ENCODE assay signal across 8 cellular contexts in genomic region chr5:37723147-37723961, GRCh38.
DNase-seq lines count a peak whose midpoint lies in the region; ATAC-seq, FAIRE-seq and TF ChIP-seq lines count a peak whose summit lies in the region.

No MANE protein-coding gene starts in this region.

- no CpG with 5 or more reads among the region's 8 CpGs for WGBS in iPS DF 6.9 (ENCODE audit: insufficient coverage, insufficient read length)
- 83 to 89% (median 87%) methylated on average over 8 of the region's 8 CpGs for WGBS in small intestine, 3 donors

- POLR2A ChIA-PET in AG04449 (lab: Yijun Ruan, JAX), result interaction anchor here (0.5 to 2.7 kb wide), 11 partner anchors 15 to 352 kb away, joined by 3 to 17 read pairs (median 9); partner anchors contain the start of genes GDNF and NUP155

- no peak overlapping the region for H3K27ac ChIP-seq in iPS DF 6.9 (ENCODE audit: low read length)
- H3K27ac ChIP-seq in small intestine (ENCODE audit: low read depth in 1 of 2, low read length in 1 of 2), result no peak overlapping the region

- H3K36me3 ChIP-seq in iPS DF 6.9 (ENCODE audit: control insufficient read depth, insufficient read depth, low read length), result no peaks in the 10 kb centered on the region
- H3K36me3 ChIP-seq in small intestine (ENCODE audit: control insufficient read depth in 2 of 2, insufficient read depth in 2 of 2, low read length in 2 of 2), result peaks cover 0 to 5% of the 10 kb centered on the region in 2 donors

- H3K27me3 ChIP-seq in iPS DF 6.9 (ENCODE audit: control insufficient read depth, insufficient read depth, low read length) (no peaks in the 10 kb centered on the region), small intestine (ENCODE audit: control insufficient read depth in 2 of 2, insufficient read depth in 2 of 2, low read length in 2 of 2) (no peaks in the 10 kb centered on the region)

- ATAC-seq in HG02870 (IDR thresholded peaks at IDR 0.05; ENCODE audit: unreplicated experiment) (no peak), GM19035 (IDR thresholded peaks at IDR 0.05; ENCODE audit: unreplicated experiment) (no peak)

- FAIRE-seq in urothelium cell line (lab: Jason Lieb, UNC), result no peak
- FAIRE-seq in small intestine (lab: Jason Lieb, UNC), result no peak

- DNase-seq in AG04449 (ENCODE audit: low read depth, low spot score) (no peak), SW480 (ENCODE audit: low spot score) (peak; percentile 42), iPS DF 6.9 (ENCODE audit: low read depth, low spot score) (peak; percentile 50), urothelium cell line (ENCODE audit: low spot score) (no peak), small intestine (no peak)

- H3K4me3 ChIP-seq in AG04449 (ENCODE audit: low read depth, low read length), result no peak overlapping the region
- H3K4me3 ChIP-seq in iPS DF 6.9 (ENCODE audit: low read length), result no peak overlapping the region
- H3K4me3 ChIP-seq in small intestine (ENCODE audit: low read depth in 1 of 2, low read length in 2 of 2), result no peak overlapping the region

- peak; percentile 31 for TF ChIP-seq CTCF in AG04449 (IDR thresholded peaks at IDR 0.05; ENCODE audit: insufficient read depth, low read length, missing control alignments)
- peak; percentile 71 for TF ChIP-seq CTCF in GM12873 (IDR thresholded peaks at IDR 0.05; ENCODE audit: insufficient read depth, low read depth, low read length, missing control alignments)

- CTCF ChIA-PET in AG04449 (lab: Yijun Ruan, JAX), result interaction anchor here (0.6 to 6.5 kb wide), 16 partner anchors 10 to 470 kb away, joined by 3 to 107 read pairs (median 4); no protein-coding TSS in a partner anchor

- peaks cover 2% of the 10 kb centered on the region; the same call in 1 of the 2 replicates for H3K4me1 ChIP-seq in iPS DF 6.9 (ENCODE audit: control insufficient read depth, insufficient read depth, low read length)
- peaks cover 0 to under 1% of the 10 kb centered on the region in 2 donors for H3K4me1 ChIP-seq in small intestine (ENCODE audit: control insufficient read depth in 2 of 2, insufficient read depth in 1 of 2, low read depth in 1 of 2, low read length in 1 of 2)

- H3K9me3 ChIP-seq in iPS DF 6.9 (ENCODE audit: control insufficient read depth, insufficient read depth, low read length) (no peaks in the 10 kb centered on the region), small intestine (ENCODE audit: control insufficient read depth, low read depth) (no peaks in the 10 kb centered on the region)

Comparison
In these comparisons a context has a peak if more than half of its experiments do, and no peak if none do; other contexts are left out.
1. DNase-seq: peak in SW480 (single experiment) and iPS DF 6.9 (single experiment); none in AG04449 (single experiment), urothelium cell line (single experiment) and small intestine (single experiment).